1 cellular context compared by ENCODE assay signal in genomic region chr15:80614711-80615360, GRCh38.
TF ChIP-seq lines count a peak whose summit lies in the region.

No MANE protein-coding gene starts in this region.

TF ChIP-seq in IMR-90, 13 proteins besides CTCF, POLR2A, EP300 and RAD21:
- TF ChIP-seq FOS (IDR thresholded peaks at IDR 0.05; ENCODE audit: low read depth, low read length) (no peak), MAFK (IDR thresholded peaks at IDR 0.05; ENCODE audit: low read depth, low read length) (no peak), CEBPB (IDR thresholded peaks at IDR 0.05; ENCODE audit: low read depth, low read length) (no peak), BHLHE40 (IDR thresholded peaks at IDR 0.05; ENCODE audit: low read depth, low read length) (no peak), RCOR1 (IDR thresholded peaks at IDR 0.05; ENCODE audit: insufficient replicate concordance, low read length) (no peak), MXI1 (IDR thresholded peaks at IDR 0.05; ENCODE audit: borderline replicate concordance, low read depth, low read length) (no peak), NFE2L2 (IDR thresholded peaks at IDR 0.05; ENCODE audit: low read depth, low read length) (no peak), USF2 (IDR thresholded peaks at IDR 0.05; ENCODE audit: low read depth, low read length) (no peak), MAZ (IDR thresholded peaks at IDR 0.05; ENCODE audit: borderline replicate concordance, low read depth, low read length) (no peak), SMC3 (IDR thresholded peaks at IDR 0.05; ENCODE audit: low read depth, low read length) (no peak), CHD1 (IDR thresholded peaks at IDR 0.05; ENCODE audit: low read depth, low read length) (no peak), RFX5 (IDR thresholded peaks at IDR 0.05; ENCODE audit: low read depth, low read length) (no peak), ELK1 (IDR thresholded peaks at IDR 0.05; ENCODE audit: borderline replicate concordance, low read depth, low read length) (no peak)
